1 cellular context compared by ENCODE assay signal in genomic region chr1:91120915-91121314, GRCh38.
TF ChIP-seq lines count a peak whose summit lies in the region.

No MANE protein-coding gene starts in this region.

TF ChIP-seq in HepG2, 621 proteins besides CTCF, POLR2A, EP300 and RAD21 (continued from another document):
- TF ChIP-seq ZBTB40 (IDR thresholded peaks at IDR 0.05) (no peak), ZBTB40 (CRISPR knock-in tag; IDR thresholded peaks at IDR 0.05) (no peak), ZNF496 (CRISPR knock-in tag; IDR thresholded peaks at IDR 0.05; ENCODE audit: insufficient replicate concordance) (no peak)
